Comparison of ENCODE assay signal across 25 cellular contexts in the genomic region with DNA sequence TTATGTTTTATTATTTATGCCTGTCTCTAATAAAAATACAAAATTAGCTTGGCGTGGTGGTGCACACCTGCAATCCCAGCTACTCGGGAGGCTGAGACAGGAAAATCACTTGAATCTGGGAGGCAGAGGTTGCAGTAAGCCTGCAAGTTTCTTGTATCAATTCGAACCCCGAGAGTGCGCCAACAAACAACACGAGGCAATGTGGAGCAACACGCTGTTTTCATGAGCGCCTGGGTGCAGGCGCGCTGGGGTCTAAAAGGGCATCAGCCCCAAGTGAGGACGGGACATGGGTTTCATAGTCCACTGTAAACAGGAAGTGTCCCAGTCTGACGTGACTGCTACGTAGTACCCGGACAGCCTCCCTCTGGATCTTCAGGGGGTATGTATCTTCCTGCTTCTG.
DNase-seq lines count a peak whose midpoint lies in the region; ATAC-seq, FAIRE-seq and TF ChIP-seq lines count a peak whose summit lies in the region.
"Had no signal": no experiment of that assay in that cellular context is flagged by ENCODE, and none has a peak within 500 bp of the region (broad histone marks: within the 10 kb centered on the region; RNA-seq: fewer than 3 reads in every experiment).

No MANE protein-coding gene starts in this region.

- H4K8ac ChIP-seq in H1 (ENCODE audit: extremely low read depth, insufficient read depth, low read length), result no peak overlapping the region

- H3K4ac ChIP-seq in H1 (replicated peaks; ENCODE audit: insufficient read length, low read depth, low read length), result no peak overlapping the region

- H2BK12ac ChIP-seq in H1 (ENCODE audit: low read depth, low read length), result 0 out of 2 replicates have a peak overlapping the region, but pooled peaks have one; percentile 18

- TF ChIP-seq CTCF in HepG2 (CRISPR knock-in tag; IDR thresholded peaks at IDR 0.05), result no peak
- no peak for TF ChIP-seq CTCF in right lobe of liver (IDR thresholded peaks at IDR 0.05)
- no peak for TF ChIP-seq CTCF in H1 (IDR thresholded peaks at IDR 0.05; ENCODE audit: control extremely low read depth in 1 of 3, insufficient read depth in 1 of 3, low read depth in 1 of 3, low read length in 3 of 3)
- TF ChIP-seq CTCF in mesothelial cell of epicardium (IDR thresholded peaks at IDR 0.05; ENCODE audit: unreplicated experiment), result no peak

- BruUV-seq in HepG2 (replicated peaks; lab: Mats Ljungman, UMichigan), result no TSS peak

- no peak overlapping the region for H2BK15ac ChIP-seq in H1 (ENCODE audit: low read length)

- H3K27me3 Mint-ChIP-seq in mesothelial cell of epicardium (ENCODE audit: low read depth), result no peaks in the 10 kb centered on the region
- H3K27me3 Mint-ChIP-seq: CD4-positive, alpha-beta T cell; CD8-positive, alpha-beta memory T cell had no signal

- H3K23me2 ChIP-seq in H1 (ENCODE audit: low read depth, low read length), result no peaks in the 10 kb centered on the region

- intact Hi-C loops in HepG2 (cut with micrococcal nuclease; ENCODE audit: unreplicated experiment) (no loop called here), right lobe of liver (cut with DNase I) (no loop called here)

- TF ChIP-seq RAD21 in HepG2 (CRISPR knock-in tag; IDR thresholded peaks at IDR 0.05) (no peak), H1 (IDR thresholded peaks at IDR 0.05 in 1 of 2, conservative IDR thresholded peaks at IDR 0.05 in 1 of 2; ENCODE audit: low read depth in 2 of 2, low read length in 2 of 2) (no peak)

- H3K9ac ChIP-seq in HepG2 (ENCODE audit: insufficient read depth, low read depth, low read length) (no peak overlapping the region), H1 (replicated peaks in 1 of 4; ENCODE audit: extremely low read depth in 1 of 4, low read depth in 3 of 4, low read length in 3 of 4) (no peak overlapping the region)
- H3K9ac ChIP-seq: BLaER1 treated with 17β-estradiol and CSF1 and Interleukin-3, amounts not matched to agents 10 nM and 100 nM had no signal

- H4K91ac ChIP-seq in H1 (replicated peaks; ENCODE audit: insufficient read length, low read length), result no peak overlapping the region

- ATAC-seq in HepG2, result no peak
- ATAC-seq in right lobe of liver, result no peak
- no peak for ATAC-seq in HG02981 (IDR thresholded peaks at IDR 0.05; ENCODE audit: unreplicated experiment)
- ATAC-seq in GM21619 (IDR thresholded peaks at IDR 0.05; ENCODE audit: unreplicated experiment), result no peak
- ATAC-seq: A549 had no signal

- no peak overlapping the region for H3K56ac ChIP-seq in H1 (replicated peaks; ENCODE audit: insufficient read length, low read depth, low read length)

- TF ChIP-seq EP300 in HepG2 (IDR thresholded peaks at IDR 0.05; ENCODE audit: low read depth in 2 of 2, low read length in 2 of 2) (no peak), HepG2 (CRISPR knock-in tag; IDR thresholded peaks at IDR 0.05; ENCODE audit: borderline replicate concordance) (no peak), H1 (IDR thresholded peaks at IDR 0.05; ENCODE audit: borderline replicate concordance in 1 of 2, low read depth in 2 of 2, low read length in 2 of 2) (no peak)

- no peak overlapping the region for H3K4me2 ChIP-seq in HepG2 (ENCODE audit: low read depth, low read length)
- H3K4me2 ChIP-seq in H1 (ENCODE audit: insufficient read depth in 1 of 2, low read depth in 2 of 2, low read length in 2 of 2), result no peak overlapping the region
- H3K4me2 ChIP-seq: A549; BLaER1 treated with 17β-estradiol and CSF1 and Interleukin-3, amounts not matched to agents 10 nM and 100 nM had no signal

- peaks cover 23% of the 10 kb centered on the region for H3K9me3 ChIP-seq in HepG2 (ENCODE audit: low read length)
- no peaks in the 10 kb centered on the region for H3K9me3 ChIP-seq in right lobe of liver
- H3K9me3 ChIP-seq in H1 (ENCODE audit: insufficient read depth in 2 of 2, low read depth in 1 of 2, low read length in 1 of 2), result no peaks in the 10 kb centered on the region
- H3K9me3 ChIP-seq: A549; BE2C; BLaER1 treated with 17β-estradiol and CSF1 and Interleukin-3, amounts not matched to agents 10 nM and 100 nM had no signal

- 30% methylated on average over 8 of the region's 14 CpGs for WGBS in HepG2 (ENCODE audit: low lambda C conversion rate)
- 83% methylated on average over 3 of the region's 14 CpGs for WGBS in right lobe of liver (ENCODE audit: insufficient coverage, low coverage, low lambda C conversion rate, missing lambda C conversion rate)
- 93% methylated on average over 14 of the region's 14 CpGs; no CpG with 5 or more reads in 1 of the 2 experiments for WGBS in H1 (ENCODE audit: extremely low coverage in 1 of 2, insufficient coverage in 1 of 2, insufficient read length in 1 of 2, insufficient replicate concordance in 2 of 2, low coverage in 1 of 2, low lambda C conversion rate in 2 of 2, missing lambda C conversion rate in 1 of 2), 2 experiments

- no peaks in the 10 kb centered on the region for H3K4me1 Mint-ChIP-seq in mesothelial cell of epicardium
- H3K4me1 Mint-ChIP-seq: CD14-positive monocyte; CD8-positive, alpha-beta memory T cell had no signal

- no peaks in the 10 kb centered on the region for H3K79me2 ChIP-seq in HepG2 (ENCODE audit: insufficient read depth, low read length)
- H3K79me2 ChIP-seq in H1 (ENCODE audit: control insufficient read depth in 1 of 2, insufficient read depth in 2 of 2, low read length in 2 of 2), result no peaks in the 10 kb centered on the region

- H4K20me1 ChIP-seq in HepG2 (ENCODE audit: insufficient read depth, low read length) (no peaks in the 10 kb centered on the region), H1 (replicated peaks in 1 of 2; ENCODE audit: control insufficient read depth in 1 of 2, insufficient read depth in 2 of 2, low read length in 2 of 2) (no peaks in the 10 kb centered on the region)
- H4K20me1 ChIP-seq: BLaER1 treated with 17β-estradiol and CSF1 and Interleukin-3, amounts not matched to agents 10 nM and 100 nM had no signal

- H4K5ac ChIP-seq in H1 (ENCODE audit: insufficient read length, low read depth, low read length), result no peak overlapping the region

- H3K4me3 ChIP-seq in HepG2 (replicated peaks in 1 of 3; ENCODE audit: insufficient read depth in 1 of 3, low read depth in 2 of 3, low read length in 3 of 3) (no peak overlapping the region), right lobe of liver (no peak overlapping the region), H1 (ENCODE audit: extremely low read depth in 1 of 4, insufficient read depth in 2 of 4, low read depth in 3 of 4, low read length in 4 of 4) (no peak overlapping the region)
- H3K4me3 ChIP-seq: A549; BLaER1 treated with 17β-estradiol and CSF1 and Interleukin-3, amounts not matched to agents 10 nM and 100 nM had no signal

- DNase-seq in HepG2 (ENCODE audit: low spot score) (no peak), right lobe of liver (no peak), SK-MEL-5 (ENCODE audit: low read depth, low spot score) (peak; percentile 18), H1 (ENCODE audit: low read depth in 1 of 2, low spot score in 2 of 2) (no peak), mesothelial cell of epicardium (ENCODE audit: low spot score in 2 of 2, unreplicated experiment in 2 of 2) (no peak)
- DNase-seq: 8988T; ACHN; AML-193; BE2C; CD4-positive, alpha-beta T cell; CD8-positive, alpha-beta memory T cell; DMS 273 treated with DMSO at 0.1 percent for 48 hours; DMS79; GOT3; H7; HCEC 1CT had no signal

- no peak overlapping the region for H3K14ac ChIP-seq in H1 (ENCODE audit: insufficient read length)

- H3K36me3 Mint-ChIP-seq in mesothelial cell of epicardium, result no peaks in the 10 kb centered on the region
- H3K36me3 Mint-ChIP-seq: CD14-positive monocyte; CD8-positive, alpha-beta memory T cell had no signal

- H3K79me1 ChIP-seq in H1 (ENCODE audit: low read depth, low read length), result no peaks in the 10 kb centered on the region

- H3K36me3 ChIP-seq in HepG2 (replicated peaks in 1 of 2; ENCODE audit: control insufficient read depth in 1 of 2, insufficient read depth in 2 of 2, low read length in 2 of 2), result no peaks in the 10 kb centered on the region
- H3K36me3 ChIP-seq in right lobe of liver, result no peaks in the 10 kb centered on the region
- no peaks in the 10 kb centered on the region for H3K36me3 ChIP-seq in H1 (ENCODE audit: control insufficient read depth in 2 of 4, insufficient read depth in 4 of 4, low read length in 3 of 4)
- H3K36me3 ChIP-seq: BE2C; BLaER1 treated with 17β-estradiol and CSF1 and Interleukin-3, amounts not matched to agents 10 nM and 100 nM had no signal

- FAIRE-seq in HepG2 (lab: Jason Lieb, UNC), result no peak
- no peak for FAIRE-seq in H1 (lab: Jason Lieb, UNC)
- FAIRE-seq: A549, D721Med, G401.6, GM12892, GM19239 had no signal

- no peak overlapping the region for H2BK5ac ChIP-seq in H1 (ENCODE audit: low read depth, low read length)

- H3K4me1 ChIP-seq in HepG2 (ENCODE audit: insufficient read depth, low read length) (no peaks in the 10 kb centered on the region), right lobe of liver (no peaks in the 10 kb centered on the region), H1 (replicated peaks in 1 of 4; ENCODE audit: control insufficient read depth in 3 of 4, insufficient read depth in 4 of 4, low read length in 3 of 4) (no peaks in the 10 kb centered on the region)
- H3K4me1 ChIP-seq: A549, BE2C had no signal

- 0 out of 2 replicates have a peak overlapping the region, but pooled peaks have one; percentile 9 for H3K18ac ChIP-seq in H1 (ENCODE audit: extremely low read depth, low read length)

- no peak overlapping the region for H2AK5ac ChIP-seq in H1 (ENCODE audit: low read depth, low read length)

- H3K9me3 Mint-ChIP-seq in mesothelial cell of epicardium, result peaks cover 4% of the 10 kb centered on the region

- TF ChIP-seq POLR2A in HepG2 (IDR thresholded peaks at IDR 0.05; ENCODE audit: insufficient read depth in 1 of 2, low read depth in 2 of 2, low read length in 2 of 2) (no peak), right lobe of liver (IDR thresholded peaks at IDR 0.05) (no peak), H1 (IDR thresholded peaks at IDR 0.05; ENCODE audit: control extremely low read depth in 1 of 2, low read depth in 2 of 2, low read length in 2 of 2) (no peak)

- H3K27ac Mint-ChIP-seq in mesothelial cell of epicardium, result no peak overlapping the region
- H3K27ac Mint-ChIP-seq: CD4-positive, alpha-beta T cell; CD8-positive, alpha-beta memory T cell had no signal

- H3K23ac ChIP-seq in H1 (ENCODE audit: insufficient read length), result no peak overlapping the region

- H3K27me3 ChIP-seq in HepG2 (ENCODE audit: control insufficient read depth in 1 of 2, insufficient read depth in 2 of 2, low read length in 2 of 2) (no peaks in the 10 kb centered on the region), right lobe of liver (no peaks in the 10 kb centered on the region), H1 (replicated peaks in 1 of 4; ENCODE audit: control insufficient read depth in 3 of 4, extremely low read depth in 1 of 4, insufficient read depth in 3 of 4, low read length in 3 of 4) (no peaks in the 10 kb centered on the region)
- H3K27me3 ChIP-seq: BE2C; BLaER1 treated with 17β-estradiol and CSF1 and Interleukin-3, amounts not matched to agents 10 nM and 100 nM had no signal

- CTCF ChIA-PET in HepG2 (lab: Yijun Ruan, JAX; ENCODE audit: low intra/inter-chr PET ratio, low total read pairs) (no interaction called here), H1 (lab: Charles Lee; ENCODE audit: partially characterized antibody) (interaction anchor here (1.0 kb wide), 1 partner anchor 32 kb away, joined by 4 read pairs; no protein-coding TSS in a partner anchor)

- H2BK20ac ChIP-seq in H1 (ENCODE audit: low read length), result 0 out of 2 replicates have a peak overlapping the region, but pooled peaks have one; percentile 15

- POLR2A ChIA-PET in HepG2 (lab: Yijun Ruan, JAX), result no interaction called here
- POLR2A ChIA-PET in H1 (lab: Charles Lee; ENCODE audit: partially characterized antibody), result no interaction called here

- H3K4me3 Mint-ChIP-seq in mesothelial cell of epicardium, result no peak overlapping the region
- H3K4me3 Mint-ChIP-seq: CD14-positive monocyte; CD4-positive, alpha-beta T cell; CD8-positive, alpha-beta memory T cell had no signal

- no peak overlapping the region for H2BK120ac ChIP-seq in H1 (replicated peaks; ENCODE audit: low read depth, low read length)

- H2AFZ ChIP-seq in HepG2 (ENCODE audit: low read length) (no peak overlapping the region), H1 (ENCODE audit: low read length) (peak overlapping the region; percentile 95; the same call in 1 of the 2 replicates)

- H3K27ac ChIP-seq in HepG2 (ENCODE audit: extremely low read length, insufficient read depth, low read length) (no peak overlapping the region), right lobe of liver (no peak overlapping the region), H1 (ENCODE audit: low read depth, low read length) (no peak overlapping the region; the same call in 1 of the 2 replicates)
- H3K27ac ChIP-seq: A549; BLaER1 treated with 17β-estradiol and CSF1 and Interleukin-3, amounts not matched to agents 10 nM and 100 nM had no signal

- in situ Hi-C loops in HepG2 (cut with HindIII; ENCODE audit: extremely low pct_ligation_motif_present, low pct_unique_long_range_greater_than_20kb) (no loop called here), SK-MEL-5 (cut with HindIII; ENCODE audit: low pct_unique_long_range_greater_than_20kb, low sequenced_read_pairs) (no loop called here)
